Comparison of ENCODE assay signal across 14 cellular contexts in the genomic region with DNA sequence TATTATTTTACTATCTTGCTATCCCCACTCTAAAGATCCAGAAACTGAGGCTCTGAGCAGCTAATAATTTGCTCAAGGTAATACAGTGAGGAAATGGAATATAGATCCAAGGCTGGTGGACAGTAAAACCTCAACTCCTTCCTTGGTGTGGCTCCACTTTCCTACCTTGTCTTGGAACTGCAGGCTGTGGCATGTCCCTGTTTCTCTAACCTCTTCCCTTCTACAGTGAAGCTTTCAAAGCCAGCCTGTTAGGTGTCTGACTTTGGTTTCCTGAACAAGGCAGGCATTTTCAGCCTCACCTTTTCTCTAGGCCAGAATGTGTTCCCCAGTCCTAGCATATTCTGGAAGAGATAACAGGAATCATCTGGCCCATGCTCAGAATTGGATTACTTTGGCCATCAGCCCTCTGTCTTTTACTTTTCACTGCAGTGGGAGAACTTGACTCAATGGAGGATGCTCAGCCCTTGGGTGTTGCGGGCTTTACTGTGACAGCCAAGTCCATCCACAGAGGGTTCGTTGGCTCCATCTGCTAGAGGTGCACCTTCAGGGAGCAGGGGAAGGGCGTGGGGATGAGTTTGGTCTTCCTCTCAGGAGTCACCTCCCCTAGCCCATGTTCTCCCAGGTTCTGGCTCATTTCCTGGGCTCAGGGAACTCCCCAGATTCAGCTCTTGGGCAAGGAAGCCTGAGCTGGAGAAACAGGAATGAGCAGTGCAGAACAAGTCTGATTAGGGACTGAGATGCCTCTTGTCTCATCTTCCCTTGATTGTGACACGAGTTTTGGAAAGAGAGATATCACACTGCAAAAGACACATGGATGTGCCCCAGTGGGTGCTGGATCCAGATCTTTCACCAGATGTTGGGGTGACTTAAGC. TPM values are rescaled to one million over a fixed set of nuclear protein-coding genes. Genes with fewer than 3 reads are reported as not detected.
DNase-seq lines count a peak whose midpoint lies in the region; ATAC-seq and TF ChIP-seq lines count a peak whose summit lies in the region.
"Had no signal": no experiment of that assay in that cellular context is flagged by ENCODE, and none has a peak within 500 bp of the region (broad histone marks: within the 10 kb centered on the region; RNA-seq: fewer than 3 reads in every experiment).

No MANE protein-coding gene starts in this region.

- H3K9me3 Mint-ChIP-seq in CD14-positive monocyte (peaks cover 0 to 8% (median 4%) of the 10 kb centered on the region in 7 donors), H9 (no peaks in the 10 kb centered on the region)
- no peaks in the 10 kb centered on the region for H3K9me3 Mint-ChIP-seq in central memory CD8-positive, alpha-beta T cell

- ATAC-seq in central memory CD8-positive, alpha-beta T cell (replicated peaks; ENCODE audit: extremely low read depth, poor library complexity, severe bottlenecking): no peak
- ATAC-seq in GM18873 (IDR thresholded peaks at IDR 0.05; ENCODE audit: low FRiP score, unreplicated experiment): no peak

- no CpG with 5 or more reads among the region's 4 CpGs for WGBS in H9 (ENCODE audit: extremely low coverage, insufficient read length, low lambda C conversion rate)
- WGBS in prostate gland: 78% methylated on average over 4 of the region's 4 CpGs

- H3K4me1 Mint-ChIP-seq in CD14-positive monocyte (peaks cover 37% of the 10 kb centered on the region), H9 (peaks cover 27 to 36% of the 10 kb centered on the region in 2 experiments)
- peaks cover 12% of the 10 kb centered on the region for H3K4me1 Mint-ChIP-seq in central memory CD8-positive, alpha-beta T cell

- H3K27me3 Mint-ChIP-seq in CD14-positive monocyte (ENCODE audit: low read depth in 3 of 3) (peaks cover 29 to 38% (median 34%) of the 10 kb centered on the region in 3 donors), H9 (ENCODE audit: low read depth) (peaks cover 63% of the 10 kb centered on the region)
- peaks cover 15% of the 10 kb centered on the region for H3K27me3 Mint-ChIP-seq in central memory CD8-positive, alpha-beta T cell

- no peak overlapping the region for H2AK5ac ChIP-seq in H9 (ENCODE audit: insufficient read length, low read length)

- no peak overlapping the region for H2BK20ac ChIP-seq in H9 (ENCODE audit: low read depth, low read length, poor library complexity, severe bottlenecking)

- DNase-seq in CD14-positive monocyte (ENCODE audit: low spot score) (no peak), H9 (no peak), prostate gland (ENCODE audit: low spot score) (no peak), globus pallidus (ENCODE audit: low spot score) (no peak), dermis blood vessel endothelial cell (no peak)
- DNase-seq in central memory CD8-positive, alpha-beta T cell (ENCODE audit: low spot score in 2 of 2): no peak
- DNase-seq: activated naive CD4-positive, alpha-beta T cell; mucosa of descending colon; MV-4-11; NCI-H510A; RPMI8226 had no signal

- peaks cover 3% of the 10 kb centered on the region for H3K23me2 ChIP-seq in H9 (ENCODE audit: insufficient read length, low read depth, low read length, poor library complexity, severe bottlenecking)

- H4K20me1 ChIP-seq in H9 (ENCODE audit: control insufficient read depth, insufficient read depth, insufficient read length): no peaks in the 10 kb centered on the region

- no peak overlapping the region for H2BK15ac ChIP-seq in H9 (ENCODE audit: low read depth, low read length)

- H3K4me3 Mint-ChIP-seq in CD14-positive monocyte (peak overlapping the region; percentile 12 to 81), H9 (peak overlapping the region; percentile 65 to 88)
- H3K4me3 Mint-ChIP-seq in central memory CD8-positive, alpha-beta T cell: peak overlapping the region; percentile 63

- no peak overlapping the region for H3K4me2 ChIP-seq in H9 (ENCODE audit: insufficient read depth, insufficient read length, low read length)

- H3K36me3 ChIP-seq in muscle layer of colon (ENCODE audit: insufficient read depth, low read length) (peaks cover 1% of the 10 kb centered on the region), prostate gland (no peaks in the 10 kb centered on the region)

- H3T11ph ChIP-seq in H9 (ENCODE audit: low read length): no peak overlapping the region

- no peak overlapping the region for H3K14ac ChIP-seq in H9 (ENCODE audit: insufficient read depth, low read length)

- H4K5ac ChIP-seq in H9 (ENCODE audit: insufficient read length, low read depth, low read length): no peak overlapping the region

- H3K27ac ChIP-seq in H9 (ENCODE audit: insufficient read length, low read depth, low read length): no peak overlapping the region
- H3K27ac ChIP-seq in muscle layer of colon (ENCODE audit: low read depth, low read length): peak overlapping the region; percentile 60
- H3K27ac ChIP-seq in prostate gland: no peak overlapping the region
- H3K27ac ChIP-seq: C4-2B had no signal

- no peak overlapping the region for H3K9ac ChIP-seq in H9 (ENCODE audit: extremely low read depth, insufficient read length, low read length)
- peak overlapping the region; percentile 52 for H3K9ac ChIP-seq in muscle layer of colon (ENCODE audit: low read length)

- TF ChIP-seq CTCF in CD14-positive monocyte (IDR thresholded peaks at IDR 0.05): no peak
- TF ChIP-seq CTCF in H9 (conservative IDR thresholded peaks at IDR 0.05): no peak
- TF ChIP-seq CTCF in prostate gland (IDR thresholded peaks at IDR 0.05): no peak

- H3K9me3 ChIP-seq in H9 (ENCODE audit: control insufficient read depth, low read depth, low read length): no peaks in the 10 kb centered on the region
- no peaks in the 10 kb centered on the region for H3K9me3 ChIP-seq in muscle layer of colon (ENCODE audit: low read length)
- no peaks in the 10 kb centered on the region for H3K9me3 ChIP-seq in prostate gland
- H3K9me3 ChIP-seq: mucosa of descending colon had no signal

- H3K27ac Mint-ChIP-seq in CD14-positive monocyte (peak overlapping the region in 1 of 7 donors; percentile 37), H9 (no peak overlapping the region)
- no peak overlapping the region for H3K27ac Mint-ChIP-seq in central memory CD8-positive, alpha-beta T cell (ENCODE audit: low read depth)

- no peaks in the 10 kb centered on the region for H3K79me1 ChIP-seq in H9 (ENCODE audit: insufficient read depth, low read depth, low read length, poor library complexity, severe bottlenecking)

- peaks cover 16% of the 10 kb centered on the region for H3K27me3 ChIP-seq in H9 (ENCODE audit: insufficient read depth, low read length)
- H3K27me3 ChIP-seq in muscle layer of colon (ENCODE audit: control insufficient read depth in 1 of 2, insufficient read depth in 2 of 2, low read length in 2 of 2): no peaks in the 10 kb centered on the region
- no peaks in the 10 kb centered on the region for H3K27me3 ChIP-seq in prostate gland (replicated peaks; ENCODE audit: insufficient read depth)

- peaks cover 4 to 12% of the 10 kb centered on the region in 2 donors for H3K36me3 Mint-ChIP-seq in CD14-positive monocyte
- no peaks in the 10 kb centered on the region for H3K36me3 Mint-ChIP-seq in H9 (ENCODE audit: insufficient read depth in 1 of 3, low read depth in 3 of 3)
- H3K36me3 Mint-ChIP-seq in central memory CD8-positive, alpha-beta T cell (ENCODE audit: insufficient read depth): no peaks in the 10 kb centered on the region

- no peak overlapping the region for H2BK12ac ChIP-seq in H9 (ENCODE audit: insufficient read length, low read depth, low read length)

- no peak overlapping the region for H4K8ac ChIP-seq in H9 (replicated peaks; ENCODE audit: insufficient read length, low read depth, low read length)

- H3K18ac ChIP-seq in H9 (ENCODE audit: insufficient read length, low read depth, low read length): no peak overlapping the region

- H3K4me3 ChIP-seq in muscle layer of colon (ENCODE audit: low read depth in 1 of 2, low read length in 2 of 2) (peak overlapping the region; percentile 47 to 49), prostate gland (no peak overlapping the region)
- H3K4me3 ChIP-seq: mucosa of descending colon had no signal

- no peak for TF ChIP-seq POLR2A in prostate gland (IDR thresholded peaks at IDR 0.05)

- no peak overlapping the region for H3K4ac ChIP-seq in H9 (ENCODE audit: low read depth, low read length)

- H3K4me1 ChIP-seq in H9 (ENCODE audit: insufficient read depth, low read length) (peaks cover 5% of the 10 kb centered on the region), muscle layer of colon (ENCODE audit: insufficient read depth, low read length) (peaks cover 50% of the 10 kb centered on the region), prostate gland (replicated peaks) (no peaks in the 10 kb centered on the region)

- H3K56ac ChIP-seq in H9 (ENCODE audit: insufficient read length, low read depth, low read length): no peak overlapping the region

- intact Hi-C loops in CD14-positive monocyte (cut with micrococcal nuclease): no loop called here
- intact Hi-C loops in prostate gland (cut with DNase I): no loop called here

- no peak overlapping the region for H4K91ac ChIP-seq in H9 (ENCODE audit: insufficient read length, low read depth, low read length)

- H3K79me2 ChIP-seq in H9 (ENCODE audit: insufficient read depth, low read length): no peaks in the 10 kb centered on the region

- H2BK120ac ChIP-seq in H9 (ENCODE audit: low read depth, low read length, poor library complexity, severe bottlenecking): no peak overlapping the region

- no peak overlapping the region for H2BK5ac ChIP-seq in H9 (ENCODE audit: insufficient read length, low read length)

- no peak overlapping the region for H3K23ac ChIP-seq in H9 (ENCODE audit: insufficient read length, low read depth, low read length)

- no peak overlapping the region for H2AFZ ChIP-seq in H9 (ENCODE audit: low read length)

RNA-seq across cellular contexts. Expression of a gene that starts 1.1 kb away (rescaled TPM):
- polyA plus RNA-seq in CD14-positive monocyte: under 1 TPM in 1 of 2 donors, not detected in 1; 0.04 TPM
- not detected in 2 replicates for total RNA-seq in H9 (2021)
- total RNA-seq in prostate gland: 1 to 10 TPM; 2.7 to 2.8 TPM
- not detected in 2 replicates for total RNA-seq in dermis blood vessel endothelial cell

Comparison
In these comparisons a context has a peak if more than half of its experiments do, and no peak if none do; other contexts are left out.
1. H3K4me3 ChIP-seq: peak in muscle layer of colon (2 of 2); none in prostate gland (0 of 2).
2. Peak in every context shown above with its lines, with median percentiles within 50 percentile points of each other: H3K4me3 Mint-ChIP-seq.